8 cellular contexts compared by ENCODE assay signal in the genomic region with DNA sequence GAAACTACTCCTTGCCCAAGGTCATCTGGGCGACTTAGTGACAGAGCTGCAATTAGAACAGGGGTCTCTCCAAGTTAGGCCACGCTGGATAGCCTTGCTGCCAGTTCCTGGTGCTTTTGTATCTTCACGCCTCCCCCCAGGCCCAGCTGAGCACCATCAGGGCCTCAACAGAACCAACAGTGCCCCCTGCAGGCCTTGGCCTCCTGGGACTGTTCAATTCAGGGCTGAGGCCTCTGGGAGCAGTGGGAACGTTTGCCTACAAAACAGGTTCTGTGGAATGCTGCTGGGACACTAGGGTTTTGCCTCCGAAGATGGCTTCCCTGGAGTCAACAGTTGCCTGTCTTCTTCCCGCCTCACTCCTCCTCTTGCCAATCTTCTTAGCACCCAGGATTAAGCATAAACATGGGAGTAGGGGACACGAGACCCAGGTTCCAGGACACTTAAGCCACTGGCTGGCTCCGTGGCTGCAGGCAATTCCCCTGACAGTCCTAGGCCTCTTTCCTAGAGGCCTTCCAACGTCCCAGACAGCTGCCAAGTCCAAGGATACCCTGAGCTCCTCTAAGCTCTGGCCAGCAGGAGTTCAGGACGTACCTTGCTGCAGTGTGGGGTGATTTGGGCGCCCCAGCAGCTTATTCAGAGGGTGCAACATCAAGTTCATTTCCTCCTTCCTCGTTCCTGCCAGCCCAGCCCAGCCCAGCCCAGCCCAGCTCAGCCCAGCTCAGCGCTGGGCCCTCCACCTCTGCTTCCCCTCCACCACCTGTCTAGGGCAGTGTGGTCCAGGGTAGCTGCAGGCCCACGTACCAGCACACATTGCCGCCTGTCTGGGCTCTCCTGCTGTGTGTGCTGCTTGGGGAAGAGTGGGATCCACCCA.
DNase-seq lines count a peak whose midpoint lies in the region; FAIRE-seq and TF ChIP-seq lines count a peak whose summit lies in the region.

No MANE protein-coding gene starts in this region.

- no peaks in the 10 kb centered on the region for H3K79me2 ChIP-seq in smooth muscle cell (ENCODE audit: low read depth)

- H3K36me3 ChIP-seq in left ventricle myocardium inferior (no peaks in the 10 kb centered on the region), smooth muscle cell (ENCODE audit: low read depth) (no peaks in the 10 kb centered on the region), vagina (no peaks in the 10 kb centered on the region)

- no peaks in the 10 kb centered on the region for H3F3A ChIP-seq in smooth muscle cell (ENCODE audit: low read depth)

- H3K4me1 ChIP-seq in left ventricle myocardium inferior (peaks cover 12% of the 10 kb centered on the region), smooth muscle cell (ENCODE audit: low read depth) (peaks cover 3% of the 10 kb centered on the region), vagina (peaks cover 22% of the 10 kb centered on the region)

- 70% methylated on average over 15 of the region's 15 CpGs for WGBS in smooth muscle cell (ENCODE audit: low lambda C conversion rate)

- FAIRE-seq in GM12892 (lab: Jason Lieb, UNC), result no peak

- DNase-seq in A172 (ENCODE audit: low spot score), result peak; percentile 50
- peak; percentile 51 for DNase-seq in GM12892 (ENCODE audit: insufficient read length)
- DNase-seq in NCI-H774 (lab: John Stamatoyannopoulos, UW), result peak; percentile 74
- DNase-seq in activated T-cell treated with anti-CD3 and anti-CD28 coated beads, Interleukin-2, amount 50 U/mL, for 48 hours, result peak; percentile 73
- peak; percentile 27 for DNase-seq in left ventricle myocardium inferior
- DNase-seq in smooth muscle cell (lab: John Stamatoyannopoulos, UW; ENCODE audit: unreplicated experiment), result peak; percentile 7
- no peak for DNase-seq in vagina (ENCODE audit: extremely low spot score in 2 of 2)
- no peak for DNase-seq in DMS153 treated with DMSO at 0.1 percent for 48 hours (lab: John Stamatoyannopoulos, UW; ENCODE audit: unreplicated experiment)

- intact Hi-C loops in left ventricle myocardium inferior (cut with micrococcal nuclease) (no loop called here), vagina (cut with DNase I) (no loop called here)

- H2AFZ ChIP-seq in smooth muscle cell (ENCODE audit: low read depth), result no peak overlapping the region

- H3K27ac ChIP-seq in left ventricle myocardium inferior (replicated peaks), result no peak overlapping the region
- no peak overlapping the region for H3K27ac ChIP-seq in smooth muscle cell (ENCODE audit: low read depth)
- no peak overlapping the region for H3K27ac ChIP-seq in vagina

- H3K4me3 ChIP-seq in left ventricle myocardium inferior (no peak overlapping the region), smooth muscle cell (no peak overlapping the region), vagina (no peak overlapping the region)

- TF ChIP-seq POLR2A in GM12892 (IDR thresholded peaks at IDR 0.05; ENCODE audit: low read depth, low read length), result no peak
- no peak for TF ChIP-seq POLR2A in vagina (IDR thresholded peaks at IDR 0.05)

- peaks cover 31% of the 10 kb centered on the region for H3K27me3 ChIP-seq in left ventricle myocardium inferior (ENCODE audit: low read depth)
- H3K27me3 ChIP-seq in smooth muscle cell (ENCODE audit: low read depth), result no peaks in the 10 kb centered on the region
- H3K27me3 ChIP-seq in vagina, result no peaks in the 10 kb centered on the region

- no peak overlapping the region for H3K9ac ChIP-seq in smooth muscle cell (ENCODE audit: low read depth)

- TF ChIP-seq CTCF in left ventricle myocardium inferior (IDR thresholded peaks at IDR 0.05; ENCODE audit: borderline replicate concordance), result peak; percentile 53
- TF ChIP-seq CTCF in smooth muscle cell (IDR thresholded peaks at IDR 0.05; ENCODE audit: borderline replicate concordance, insufficient read depth, poor library complexity, severe bottlenecking), result peak; percentile 60
- peak in 1 of 3 experiments; percentile 26 for TF ChIP-seq CTCF in vagina (IDR thresholded peaks at IDR 0.05)

- H3K9me3 ChIP-seq in left ventricle myocardium inferior (replicated peaks) (peaks cover 6% of the 10 kb centered on the region), smooth muscle cell (replicated peaks; ENCODE audit: low read depth) (no peaks in the 10 kb centered on the region), vagina (no peaks in the 10 kb centered on the region)

- H3K4me2 ChIP-seq in smooth muscle cell, result no peak overlapping the region

- no peaks in the 10 kb centered on the region for H4K20me1 ChIP-seq in smooth muscle cell (ENCODE audit: low read depth)

Comparison
In these comparisons a context has a peak if more than half of its experiments do, and no peak if none do; other contexts are left out.
1. DNase-seq: peak in A172 (single experiment), GM12892 (single experiment), NCI-H774 (single experiment), activated T-cell treated with anti-CD3 and anti-CD28 coated beads, Interleukin-2, amount 50 U/mL, for 48 hours (2 of 2), left ventricle myocardium inferior (single experiment) and smooth muscle cell (single experiment); none in vagina (0 of 2) and DMS153 treated with DMSO at 0.1 percent for 48 hours (single experiment).